ENCODE assay signal across 8 cellular contexts in the genomic region with DNA sequence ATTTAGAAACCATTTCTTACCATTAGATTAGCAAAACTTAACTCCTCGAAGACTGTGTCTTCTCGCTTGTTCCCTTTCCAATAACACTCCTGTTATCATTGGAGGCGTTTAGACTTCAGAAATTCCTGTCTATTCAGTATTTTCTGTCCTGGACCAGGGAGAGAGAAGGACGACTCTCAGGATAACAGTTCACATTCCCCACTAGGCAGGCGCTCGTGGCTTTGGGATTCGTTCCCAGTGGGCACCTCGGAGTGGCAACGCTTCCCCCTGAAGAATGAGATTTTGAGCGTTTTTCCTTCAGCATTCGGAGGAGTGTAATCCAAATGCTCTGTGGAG. TPM values are rescaled to one million over a fixed set of nuclear protein-coding genes. Genes with fewer than 3 reads are reported as not detected.
DNase-seq lines count a peak whose midpoint lies in the region; ATAC-seq, FAIRE-seq and TF ChIP-seq lines count a peak whose summit lies in the region.

No MANE protein-coding gene starts in this region.

- TF ChIP-seq POLR2A in GM12878 (IDR thresholded peaks at IDR 0.05; ENCODE audit: low read depth, low read length): no peak

- H3K36me3 ChIP-seq in GM12878 (ENCODE audit: control insufficient read depth in 2 of 2, insufficient read depth in 2 of 2, low read length in 1 of 2): peaks cover 0 to 5% of the 10 kb centered on the region in 2 experiments; a peak in 3 of 4 replicates

- H3K27ac Mint-ChIP-seq in Calu3 (ENCODE audit: unreplicated experiment) (peak overlapping the region; percentile 89), mesothelial cell of epicardium (peak overlapping the region; percentile 95)

- no peaks in the 10 kb centered on the region for H3K4me1 ChIP-seq in GM12878 (ENCODE audit: control insufficient read depth, insufficient read depth, low read length)

- H3K4me1 Mint-ChIP-seq in Calu3 (ENCODE audit: low read depth, unreplicated experiment) (peaks cover 14% of the 10 kb centered on the region), mesothelial cell of epicardium (peaks cover 20% of the 10 kb centered on the region)

- peaks cover 7% of the 10 kb centered on the region; the same call in 2 of the 3 replicates for H3K9me3 ChIP-seq in GM12878 (replicated peaks; ENCODE audit: control insufficient read depth, insufficient read depth, low read length)

- no peaks in the 10 kb centered on the region for H3K27me3 ChIP-seq in GM12878 (replicated peaks in 1 of 2; ENCODE audit: control insufficient read depth in 2 of 2, insufficient read depth in 2 of 2, low read length in 1 of 2)

- H3K79me2 ChIP-seq in GM12878 (ENCODE audit: control insufficient read depth, insufficient read depth, low read length): peaks cover 10% of the 10 kb centered on the region

- RAD21 ChIA-PET in GM12878 (lab: Charles Lee; ENCODE audit: unreplicated experiment): no interaction called here

- intact Hi-C loops in Calu3 (cut with micrococcal nuclease; ENCODE audit: unreplicated experiment): loop anchor here (5.0 kb wide), 1 partner anchor 95 kb away; no protein-coding TSS in a partner anchor
- intact Hi-C loops in GM12878 (cut with micrococcal nuclease; ENCODE audit: unreplicated experiment): loop anchor here (1.0 to 2.0 kb wide), 2 partner anchors 17 to 52 kb away; a partner anchor contains a TSS

- no peak for FAIRE-seq in GM12878 (lab: Jason Lieb, UNC)

- H3K9ac ChIP-seq in GM12878 (ENCODE audit: control insufficient read depth, insufficient read depth, low read length): peak overlapping the region; percentile 75

- DNase-seq in Calu3: no peak
- no peak for DNase-seq in GM12878 (ENCODE audit: low read depth, low spot score)
- DNase-seq in mesothelial cell of epicardium (ENCODE audit: low spot score in 2 of 2, unreplicated experiment in 2 of 2): no peak
- DNase-seq in NCI-H1092 (lab: John Stamatoyannopoulos, UW): no peak
- no peak for DNase-seq in T-helper 9 cell
- no peak for DNase-seq in SHP77 treated with DMSO at 0.1 percent for 48 hours (lab: John Stamatoyannopoulos, UW)

- CTCF ChIA-PET in Calu3 (lab: Charles Lee) (interaction anchor here (0.6 to 0.9 kb wide), 2 partner anchors 9 to 201 kb away, joined by 3 to 4 read pairs; no protein-coding TSS in a partner anchor), GM12878 (lab: Yijun Ruan, JAX) (interaction anchor here (0.7 to 2.1 kb wide), 3 partner anchors 18 to 910 kb away, joined by 3 to 9 read pairs (median 3); a partner anchor contains a TSS)

- H3K36me3 Mint-ChIP-seq in Calu3 (ENCODE audit: insufficient read depth, unreplicated experiment) (peaks cover 27% of the 10 kb centered on the region), mesothelial cell of epicardium (peaks cover 42% of the 10 kb centered on the region)

- H3K9me3 Mint-ChIP-seq in Calu3 (ENCODE audit: low read depth, unreplicated experiment) (peaks cover 15% of the 10 kb centered on the region), mesothelial cell of epicardium (peaks cover 33% of the 10 kb centered on the region)

- in situ Hi-C loops in GM12878 (cut with MboI): loop anchor here (5.0 kb wide), 1 partner anchor 190 kb away; no protein-coding TSS in a partner anchor

- no peak overlapping the region; the same call in 1 of the 2 replicates for H3K27ac ChIP-seq in GM12878 (ENCODE audit: control insufficient read depth, insufficient read depth)

- H3K27me3 Mint-ChIP-seq in Calu3 (ENCODE audit: unreplicated experiment) (no peaks in the 10 kb centered on the region), mesothelial cell of epicardium (ENCODE audit: low read depth) (no peaks in the 10 kb centered on the region)

- H4K20me1 ChIP-seq in GM12878 (ENCODE audit: control insufficient read depth, insufficient read depth): no peaks in the 10 kb centered on the region

- TF ChIP-seq CTCF in Calu3 (IDR thresholded peaks at IDR 0.05; ENCODE audit: unreplicated experiment) (no peak), GM12878 (IDR thresholded peaks at IDR 0.05 in 2 of 3, conservative IDR thresholded peaks at IDR 0.05 in 1 of 3; ENCODE audit: control insufficient read depth in 2 of 3, extremely low read depth in 1 of 3, insufficient read depth in 1 of 3, low read depth in 3 of 3, low read length in 3 of 3) (no peak), mesothelial cell of epicardium (IDR thresholded peaks at IDR 0.05; ENCODE audit: unreplicated experiment) (no peak)

- SMC1A ChIA-PET in GM12878 (lab: Charles Lee; ENCODE audit: uncharacterized antibody, unreplicated experiment): interaction anchor here (0.6 to 1.7 kb wide), 2 partner anchors 13 to 40 kb away, joined by 3 to 4 read pairs; no protein-coding TSS in a partner anchor

- BruUV-seq in Calu3 (replicated peaks; lab: Mats Ljungman, UMichigan) (no TSS peak), GM12878 (replicated peaks; lab: Mats Ljungman, UMichigan) (no TSS peak)

- H3K4me3 ChIP-seq in GM12878: peak overlapping the region; percentile 91

- peak overlapping the region; percentile 75 for H3K4me2 ChIP-seq in GM12878 (ENCODE audit: control insufficient read depth, insufficient read depth)

- peak overlapping the region; percentile 97 for H3K4me3 Mint-ChIP-seq in Calu3 (ENCODE audit: low read depth, unreplicated experiment)
- H3K4me3 Mint-ChIP-seq in mesothelial cell of epicardium: peak overlapping the region; percentile 97

- POLR2A ChIA-PET in GM12878 (lab: Charles Lee): interaction anchor here (0.9 to 1.2 kb wide), 2 partner anchors 18 to 52 kb away, joined by 3 to 5 read pairs; a partner anchor contains a TSS

- no peak for TF ChIP-seq RAD21 in GM12878 (IDR thresholded peaks at IDR 0.05; ENCODE audit: insufficient read depth, low read depth, low read length)

- no peak for TF ChIP-seq EP300 in GM12878 (IDR thresholded peaks at IDR 0.05; ENCODE audit: borderline replicate concordance in 1 of 2, control insufficient read depth in 1 of 2, low read depth in 2 of 2, low read length in 2 of 2)

- peak overlapping the region; percentile 83 for H2AFZ ChIP-seq in GM12878 (ENCODE audit: control insufficient read depth, low read depth, low read length)

- ATAC-seq in HG03159 (IDR thresholded peaks at IDR 0.05; ENCODE audit: unreplicated experiment) (peak; percentile 24), GM12878 (no peak), HG02678 (IDR thresholded peaks at IDR 0.05; ENCODE audit: unreplicated experiment) (no peak)

- under 1% methylated on average over 11 of the region's 11 CpGs for WGBS in GM12878 (ENCODE audit: insufficient coverage, insufficient replicate concordance, low lambda C conversion rate, missing lambda C conversion rate)

RNA-seq across cellular contexts. Expression of a gene that starts 0.4 kb away (rescaled TPM):
- total RNA-seq in Calu3 (2022): 5.3 and 6.1 TPM in 2 replicates
- total RNA-seq in GM12878 (2013; cell fraction: nucleolus; rRNA removed): 22.5 and 22.8 TPM in 2 replicates
- total RNA-seq in GM12878 (2014; rRNA removed): 2.0 and 2.9 TPM in 2 replicates
- 4.4 and 5.0 TPM in 2 replicates for total RNA-seq in GM12878 (2014; rRNA removed; fragmentation: Illumina TruSeq; extraction: Trizol)
- 3.8 and 4.3 TPM in 2 replicates for total RNA-seq in GM12878 (2021)
- polyA plus RNA-seq in GM12878 (2011; ENCODE audit: low read depth): 1.1 TPM
- polyA plus RNA-seq in GM12878 (2011; rRNA removed): 3.8 and 6.4 TPM in 2 replicates
- 1.7 TPM in 2 replicates for polyA plus RNA-seq in GM12878 (2011; cell fraction: cytosol; rRNA removed)
- polyA plus RNA-seq in GM12878 (2011; cell fraction: nucleus; rRNA removed): 3.5 and 5.4 TPM in 2 replicates
- polyA plus RNA-seq in GM12878 (2012): 1.4 and 2.5 TPM in 2 replicates
- polyA plus RNA-seq in GM12878 (2014; fragmentation: Illumina TruSeq; extraction: Trizol): 2.8 and 3.4 TPM in 2 replicates
- polyA plus RNA-seq in GM12878 (2014; fragmentation: Nextera tagmentation; extraction: Ambion mirVana): 1 to 10 TPM; 1.3 to 1.4 TPM
- polyA plus RNA-seq in GM12878 (2014; rRNA removed): 2.4 and 2.8 TPM in 2 replicates
- 1 to 10 TPM; 1.9 to 3.4 TPM for polyA plus RNA-seq in GM12878 (2016; fragmentation: Nextera tagmentation; extraction: Ambion mirVana)
- 5.5 and 7.8 TPM in 2 replicates for polyA minus RNA-seq in GM12878 (2011; rRNA and poly(A)+ RNA removed)
- 2.3 and 2.9 TPM in 2 replicates for polyA minus RNA-seq in GM12878 (2011; cell fraction: cytosol; rRNA and poly(A)+ RNA removed)
- 3.9 and 6.4 TPM in 2 replicates for polyA minus RNA-seq in GM12878 (2011; cell fraction: nucleus; rRNA and poly(A)+ RNA removed)
- 7.2 to 7.9 TPM (median 7.4 TPM) in 3 replicates for total RNA-seq in mesothelial cell of epicardium

RNA-seq across cellular contexts. Expression of a gene that starts 18.6 kb away (rescaled TPM):
- 34.4 and 41.8 TPM in 2 replicates for total RNA-seq in Calu3 (2022)
- total RNA-seq in GM12878 (2013; cell fraction: nucleolus; rRNA removed): 125 and 128 TPM in 2 replicates
- 17.2 and 21.7 TPM in 2 replicates for total RNA-seq in GM12878 (2014; rRNA removed)
- 20.1 and 20.7 TPM in 2 replicates for total RNA-seq in GM12878 (2014; rRNA removed; fragmentation: Illumina TruSeq; extraction: Trizol)
- 14.2 and 15.3 TPM in 2 replicates for total RNA-seq in GM12878 (2021)
- 14.8 TPM for polyA plus RNA-seq in GM12878 (2011; ENCODE audit: low read depth)
- 39.4 and 53.6 TPM in 2 replicates for polyA plus RNA-seq in GM12878 (2011; rRNA removed)
- polyA plus RNA-seq in GM12878 (2011; cell fraction: cytosol; rRNA removed): 19.1 TPM in 2 replicates
- 39.9 and 42.2 TPM in 2 replicates for polyA plus RNA-seq in GM12878 (2011; cell fraction: nucleus; rRNA removed)
- polyA plus RNA-seq in GM12878 (2012): 17.5 and 20.5 TPM in 2 replicates
- polyA plus RNA-seq in GM12878 (2014; fragmentation: Illumina TruSeq; extraction: Trizol): 18.0 and 25.7 TPM in 2 replicates
- polyA plus RNA-seq in GM12878 (2014; fragmentation: Nextera tagmentation; extraction: Ambion mirVana): 1 to 10 TPM; 6.8 to 7.8 TPM
- 17.0 and 20.1 TPM in 2 replicates for polyA plus RNA-seq in GM12878 (2014; rRNA removed)
- polyA plus RNA-seq in GM12878 (2016; fragmentation: Nextera tagmentation; extraction: Ambion mirVana): 10 to 100 TPM; 12.4 to 17.2 TPM
- 34.6 and 39.4 TPM in 2 replicates for polyA minus RNA-seq in GM12878 (2011; rRNA and poly(A)+ RNA removed)
- 11.6 and 15.8 TPM in 2 replicates for polyA minus RNA-seq in GM12878 (2011; cell fraction: cytosol; rRNA and poly(A)+ RNA removed)
- polyA minus RNA-seq in GM12878 (2011; cell fraction: nucleus; rRNA and poly(A)+ RNA removed): 32.8 and 51.7 TPM in 2 replicates
- total RNA-seq in mesothelial cell of epicardium: 39.1 to 42.0 TPM (median 42.0 TPM) in 3 replicates

RNA-seq across cellular contexts. Expression of a gene that starts 28.6 kb away (rescaled TPM):
- 14.8 and 16.2 TPM in 2 replicates for total RNA-seq in Calu3 (2022)
- total RNA-seq in GM12878 (2013; cell fraction: nucleolus; rRNA removed): 57.3 and 59.4 TPM in 2 replicates
- 6.3 and 6.8 TPM in 2 replicates for total RNA-seq in GM12878 (2014; rRNA removed)
- 8.1 and 8.9 TPM in 2 replicates for total RNA-seq in GM12878 (2014; rRNA removed; fragmentation: Illumina TruSeq; extraction: Trizol)
- total RNA-seq in GM12878 (2021): 8.1 and 9.3 TPM in 2 replicates
- 3.9 TPM for polyA plus RNA-seq in GM12878 (2011; ENCODE audit: low read depth)
- polyA plus RNA-seq in GM12878 (2011; rRNA removed): 10.5 and 15.3 TPM in 2 replicates
- 4.8 and 5.6 TPM in 2 replicates for polyA plus RNA-seq in GM12878 (2011; cell fraction: cytosol; rRNA removed)
- polyA plus RNA-seq in GM12878 (2011; cell fraction: nucleus; rRNA removed): 18.8 and 22.0 TPM in 2 replicates
- polyA plus RNA-seq in GM12878 (2012): 4.5 and 5.4 TPM in 2 replicates
- polyA plus RNA-seq in GM12878 (2014; fragmentation: Illumina TruSeq; extraction: Trizol): 5.3 and 6.0 TPM in 2 replicates
- 1 to 10 TPM; 2.7 to 2.8 TPM for polyA plus RNA-seq in GM12878 (2014; fragmentation: Nextera tagmentation; extraction: Ambion mirVana)
- polyA plus RNA-seq in GM12878 (2014; rRNA removed): 4.2 and 5.1 TPM in 2 replicates
- polyA plus RNA-seq in GM12878 (2016; fragmentation: Nextera tagmentation; extraction: Ambion mirVana): 1 to 10 TPM; 4.7 TPM
- polyA minus RNA-seq in GM12878 (2011; rRNA and poly(A)+ RNA removed): 19.1 and 22.3 TPM in 2 replicates
- polyA minus RNA-seq in GM12878 (2011; cell fraction: cytosol; rRNA and poly(A)+ RNA removed): 5.3 and 7.7 TPM in 2 replicates
- polyA minus RNA-seq in GM12878 (2011; cell fraction: nucleus; rRNA and poly(A)+ RNA removed): 26.1 and 34.7 TPM in 2 replicates
- total RNA-seq in mesothelial cell of epicardium: 18.9 to 19.5 TPM (median 19.3 TPM) in 3 replicates

RNA-seq across cellular contexts. Expression of a gene that starts 40.8 kb away (rescaled TPM):
- total RNA-seq in Calu3 (2022) (4.7 and 5.6 TPM in 2 replicates), GM12878 (2014; rRNA removed) (0.45 and 0.49 TPM in 2 replicates), GM12878 (2014; rRNA removed; fragmentation: Illumina TruSeq; extraction: Trizol) (0.72 and 0.88 TPM in 2 replicates), GM12878 (2021) (0.53 and 0.82 TPM in 2 replicates), mesothelial cell of epicardium (5.0 to 5.6 TPM (median 5.3 TPM) in 3 replicates)
- total RNA-seq in GM12878 (2013; cell fraction: nucleolus; rRNA removed): 5.3 and 5.8 TPM in 2 replicates
- polyA plus RNA-seq in GM12878 (2011; ENCODE audit: low read depth): 0.28 TPM
- polyA plus RNA-seq in GM12878 (2011; rRNA removed) (1.7 TPM in 2 replicates), GM12878 (2014; fragmentation: Illumina TruSeq; extraction: Trizol) (0.48 and 0.62 TPM in 2 replicates), GM12878 (2014; fragmentation: Nextera tagmentation; extraction: Ambion mirVana) (under 1 TPM; 0.37 to 0.68 TPM), GM12878 (2014; rRNA removed) (0.25 and 0.35 TPM in 2 replicates), GM12878 (2016; fragmentation: Nextera tagmentation; extraction: Ambion mirVana) (under 1 TPM; 0.60 TPM)
- 0.72 and 0.81 TPM in 2 replicates for polyA plus RNA-seq in GM12878 (2011; cell fraction: cytosol; rRNA removed)
- polyA plus RNA-seq in GM12878 (2011; cell fraction: nucleus; rRNA removed): 0.91 TPM in 2 replicates
- 0.74 and 0.76 TPM in 2 replicates for polyA plus RNA-seq in GM12878 (2012)
- polyA minus RNA-seq in GM12878 (2011; rRNA and poly(A)+ RNA removed): 2.0 and 2.7 TPM in 2 replicates
- polyA minus RNA-seq in GM12878 (2011; cell fraction: cytosol; rRNA and poly(A)+ RNA removed): 1.1 and 1.5 TPM in 2 replicates
- 0.48 and 0.57 TPM in 2 replicates for polyA minus RNA-seq in GM12878 (2011; cell fraction: nucleus; rRNA and poly(A)+ RNA removed)

RNA-seq across cellular contexts. Expression of a gene that starts 52.1 kb away (rescaled TPM):
- 25.0 and 25.6 TPM in 2 replicates for total RNA-seq in Calu3 (2022)
- 87.1 and 92.8 TPM in 2 replicates for total RNA-seq in GM12878 (2013; cell fraction: nucleolus; rRNA removed)
- 13.7 and 16.5 TPM in 2 replicates for total RNA-seq in GM12878 (2014; rRNA removed)
- 17.8 and 20.3 TPM in 2 replicates for total RNA-seq in GM12878 (2014; rRNA removed; fragmentation: Illumina TruSeq; extraction: Trizol)
- 17.2 and 18.5 TPM in 2 replicates for total RNA-seq in GM12878 (2021)
- polyA plus RNA-seq in GM12878 (2011; ENCODE audit: low read depth): 16.2 TPM
- 35.1 and 45.0 TPM in 2 replicates for polyA plus RNA-seq in GM12878 (2011; rRNA removed)
- polyA plus RNA-seq in GM12878 (2011; cell fraction: cytosol; rRNA removed): 11.6 and 12.6 TPM in 2 replicates
- polyA plus RNA-seq in GM12878 (2011; cell fraction: nucleus; rRNA removed): 36.0 and 47.8 TPM in 2 replicates
- polyA plus RNA-seq in GM12878 (2012): 17.9 and 23.6 TPM in 2 replicates
- polyA plus RNA-seq in GM12878 (2014; fragmentation: Illumina TruSeq; extraction: Trizol): 18.2 and 21.5 TPM in 2 replicates
- 10 to 100 TPM; 35.1 to 35.3 TPM for polyA plus RNA-seq in GM12878 (2014; fragmentation: Nextera tagmentation; extraction: Ambion mirVana)
- polyA plus RNA-seq in GM12878 (2014; rRNA removed): 11.7 and 17.3 TPM in 2 replicates
- polyA plus RNA-seq in GM12878 (2016; fragmentation: Nextera tagmentation; extraction: Ambion mirVana): 10 to 100 TPM; 18.1 to 19.9 TPM
- polyA minus RNA-seq in GM12878 (2011; rRNA and poly(A)+ RNA removed): 23.8 and 24.7 TPM in 2 replicates
- 5.2 and 9.9 TPM in 2 replicates for polyA minus RNA-seq in GM12878 (2011; cell fraction: cytosol; rRNA and poly(A)+ RNA removed)
- polyA minus RNA-seq in GM12878 (2011; cell fraction: nucleus; rRNA and poly(A)+ RNA removed): 14.5 and 21.0 TPM in 2 replicates
- 36.2 to 38.2 TPM (median 38.2 TPM) in 3 replicates for total RNA-seq in mesothelial cell of epicardium
